8 cellular contexts compared by ENCODE assay signal in the genomic region with DNA sequence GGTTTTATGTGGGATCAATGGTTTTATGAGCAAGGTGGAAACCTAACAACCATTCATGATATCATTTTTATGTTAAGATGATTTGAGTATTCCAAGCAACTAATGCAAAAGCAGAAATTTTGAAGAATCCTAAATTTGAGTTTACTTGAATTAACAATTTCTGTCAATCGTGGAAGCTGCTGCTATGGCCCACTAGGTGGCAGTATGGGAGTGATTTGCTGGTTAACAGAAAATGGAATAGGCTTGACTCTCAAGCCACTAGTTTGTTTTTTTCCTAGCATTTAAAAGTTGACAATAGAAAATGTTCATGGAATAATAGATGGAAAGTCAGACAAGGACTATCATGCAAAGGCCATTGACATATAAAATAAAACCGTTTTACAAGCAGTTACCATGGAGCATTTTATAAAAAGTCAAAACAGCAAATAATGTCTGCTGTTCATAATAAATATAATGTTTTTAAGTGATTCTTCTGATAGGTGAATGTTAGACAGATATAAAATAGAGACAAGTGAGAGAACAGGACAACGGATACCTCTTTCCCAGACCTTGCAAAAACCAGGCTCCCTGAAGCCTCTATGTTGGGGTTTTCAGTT. TPM values are rescaled to one million over a fixed set of nuclear protein-coding genes. Genes with fewer than 3 reads are reported as not detected.
DNase-seq lines count a peak whose midpoint lies in the region; ATAC-seq and TF ChIP-seq lines count a peak whose summit lies in the region.

No MANE protein-coding gene starts in this region.

- H3K36me3 Mint-ChIP-seq in mesothelial cell of epicardium, result no peaks in the 10 kb centered on the region

- peaks cover 6% of the 10 kb centered on the region for H3K27me3 Mint-ChIP-seq in mesothelial cell of epicardium (ENCODE audit: low read depth)

- H3K9me3 Mint-ChIP-seq in mesothelial cell of epicardium, result no peaks in the 10 kb centered on the region

- DNase-seq in ACHN (peak; percentile 46), NCI-H1105 (lab: John Stamatoyannopoulos, UW) (peak; percentile 48), dedifferentiated amniotic fluid mesenchymal stem cell (ENCODE audit: extremely low spot score) (peak; percentile 82), mesothelial cell of epicardium (ENCODE audit: low spot score in 2 of 2, unreplicated experiment in 2 of 2) (peak; percentile 26 to 46)
- DNase-seq in stimulated activated naive CD4-positive, alpha-beta T cell treated with Interleukin-2 at 50 U/mL for 16 hours (lab: John Stamatoyannopoulos, UW), result peak; percentile 27

- H3K4me1 Mint-ChIP-seq in mesothelial cell of epicardium, result no peaks in the 10 kb centered on the region

- in situ Hi-C loops in ACHN (cut with HindIII; ENCODE audit: low pct_ligation_motif_present, low pct_unique_long_range_greater_than_20kb, low sequenced_read_pairs), result no loop called here

- H3K27ac Mint-ChIP-seq in mesothelial cell of epicardium, result no peak overlapping the region

- H3K4me3 Mint-ChIP-seq in mesothelial cell of epicardium, result no peak overlapping the region

- H3K4me3 ChIP-seq in WI38 (ENCODE audit: low read depth, low read length), result no peak overlapping the region

- ATAC-seq in GM19467 (IDR thresholded peaks at IDR 0.05; ENCODE audit: unreplicated experiment), result no peak

- TF ChIP-seq CTCF in GM12874 (IDR thresholded peaks at IDR 0.05; ENCODE audit: insufficient read depth, low read depth, low read length) (peak; percentile 74), WI38 (IDR thresholded peaks at IDR 0.05; ENCODE audit: low read depth, low read length) (peak; percentile 74), mesothelial cell of epicardium (IDR thresholded peaks at IDR 0.05; ENCODE audit: unreplicated experiment) (peak; percentile 79)

RNA-seq across cellular contexts. Expression of a gene that starts 43.0 kb away (rescaled TPM):
- total RNA-seq in mesothelial cell of epicardium, result 10.6 to 11.3 TPM (median 11.3 TPM) in 3 replicates

Comparison
In these comparisons a context has a peak if more than half of its experiments do, and no peak if none do; other contexts are left out.
1. DNase-seq: peak in every context shown above with its lines; median percentile 82 in dedifferentiated amniotic fluid mesenchymal stem cell; 48 in NCI-H1105; 46 in ACHN; 36 in mesothelial cell of epicardium; 27 in stimulated activated naive CD4-positive, alpha-beta T cell treated with Interleukin-2 at 50 U/mL for 16 hours.